Comparison of ENCODE assay signal across 8 cellular contexts in genomic region chr9:96654450-96655197, GRCh38.
A peak's percentile ranks its signal among the peaks of the same experiment; 100 is the strongest.
DNase-seq lines count a peak whose midpoint lies in the region; ATAC-seq, FAIRE-seq and TF ChIP-seq lines count a peak whose summit lies in the region.

No MANE protein-coding gene starts in this region.

- peak overlapping the region; percentile 52 for H3K4me3 ChIP-seq in epithelial cell of esophagus (ENCODE audit: low read length)

- peak; percentile 59 for FAIRE-seq in GM19239 (lab: Jason Lieb, UNC)

- peak; percentile 44 for ATAC-seq in HG03520 (IDR thresholded peaks at IDR 0.05; ENCODE audit: unreplicated experiment)

- DNase-seq in AG09319 (ENCODE audit: extremely low read depth, low read depth) (peak; percentile 78), GM19239 (ENCODE audit: insufficient read length, low spot score) (peak; percentile 54), NOMO-1 treated with dmso at 0.1 percent for 144 hours (lab: John Stamatoyannopoulos, UW; ENCODE audit: unreplicated experiment) (peak; percentile 40), activated T-cell treated with anti-CD3 and anti-CD28 coated beads for 24 hours (ENCODE audit: low read depth) (peak; percentile 44), epithelial cell of esophagus (ENCODE audit: low read depth) (peak; percentile 69), middle frontal gyrus (ENCODE audit: extremely low spot score, low spot score) (peak; percentile 56)
- peak; percentile 48 to 58 for DNase-seq in stimulated activated CD8-positive, alpha-beta memory T cell treated with anti-CD3 and anti-CD28 coated beads, Interleukin-15, amount 100 ng/mL, for 4 hours (ENCODE audit: low read depth in 2 of 2)

- TF ChIP-seq CTCF in AG09319 (IDR thresholded peaks at IDR 0.05; ENCODE audit: low read depth, low read length), result no peak; the same call in 1 of the 2 replicates
- no peak for TF ChIP-seq CTCF in epithelial cell of esophagus (IDR thresholded peaks at IDR 0.05; ENCODE audit: insufficient read depth, low read depth, low read length, missing control alignments)

Comparison
In these comparisons a context has a peak if more than half of its experiments do, and no peak if none do; other contexts are left out.
1. Peak in every context shown above with its lines: DNase-seq, ATAC-seq and H3K4me3 ChIP-seq.